Comparison of ENCODE assay signal across 8 cellular contexts in the genomic region with DNA sequence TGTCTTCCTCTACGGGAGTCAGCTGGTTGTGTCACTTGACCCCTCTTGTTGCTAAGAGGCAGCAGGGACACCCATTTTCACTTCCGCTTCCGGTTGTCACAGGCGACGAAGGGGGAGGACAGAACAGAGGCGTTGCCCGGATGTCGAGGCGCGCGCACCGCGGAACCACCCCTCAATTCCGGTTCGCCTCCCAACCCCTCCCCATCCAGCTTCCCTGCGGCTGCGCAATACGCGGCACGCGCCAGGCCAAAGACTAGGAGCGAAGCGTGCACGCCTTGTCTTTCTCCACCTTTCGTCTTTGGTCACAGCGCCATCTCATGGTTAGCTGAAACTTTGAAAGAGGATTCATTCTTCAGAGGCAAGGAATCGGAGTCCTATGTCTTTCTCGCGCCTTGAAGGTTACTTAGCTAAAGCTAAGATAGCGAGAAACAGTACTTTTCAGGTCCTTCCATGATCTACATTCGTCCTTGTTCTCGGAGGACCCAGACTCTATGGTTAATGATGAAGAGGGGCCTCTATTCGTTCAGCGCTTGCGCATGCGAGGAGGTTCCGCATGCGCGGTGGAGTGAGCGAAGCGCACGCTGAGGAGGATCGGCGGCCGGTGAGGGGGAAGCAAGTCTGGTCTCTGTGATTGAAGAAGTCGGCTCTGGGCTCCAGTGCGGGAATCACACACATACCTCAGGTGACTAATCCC. TPM values are rescaled to one million over a fixed set of nuclear protein-coding genes. Genes with fewer than 3 reads are reported as not detected.
DNase-seq lines count a peak whose midpoint lies in the region; ATAC-seq, FAIRE-seq and TF ChIP-seq lines count a peak whose summit lies in the region.

A gene (minus strand): TSS at position 30 of the 694 bp plus-strand sequence. CDS start 106 bp downstream, outside the sequence.
A gene (plus strand): TSS at position 554 of the 694 bp plus-strand sequence. CDS start 4,440 bp downstream, outside the sequence.

- peaks cover 2 to 22% of the 10 kb centered on the region in 2 experiments for H3K36me3 ChIP-seq in keratinocyte (ENCODE audit: control insufficient read depth in 2 of 2, extremely low read depth in 1 of 2, insufficient read depth in 2 of 2, low read length in 2 of 2)

- H3K4me1 ChIP-seq in keratinocyte (ENCODE audit: control insufficient read depth, extremely low read depth, insufficient read depth, low read length): peaks cover 44% of the 10 kb centered on the region

- peak within 1 kb of the TSS; percentile 97 for H3K4me2 ChIP-seq in keratinocyte (ENCODE audit: control insufficient read depth, extremely low read depth, insufficient read depth, low read depth, low read length)

- peaks cover 2% of the 10 kb centered on the region for H3K9me1 ChIP-seq in keratinocyte (ENCODE audit: control insufficient read depth, extremely low read depth, insufficient read depth, low read length)

- ATAC-seq in GM19025 (IDR thresholded peaks at IDR 0.05; ENCODE audit: low read depth, unreplicated experiment): peak; percentile 89
- ATAC-seq in HG03354 (IDR thresholded peaks at IDR 0.05; ENCODE audit: poor library complexity, severe bottlenecking, unreplicated experiment): peak; percentile 92

- dilution Hi-C loops in keratinocyte (cut with MboI; ENCODE audit: extremely low pct_ligation_motif_present, low sequenced_read_pairs): no loop called here

- no peaks in the 10 kb centered on the region for H3K27me3 ChIP-seq in keratinocyte (ENCODE audit: control insufficient read depth, extremely low read depth, insufficient read depth, low read length)

- H3K27ac ChIP-seq in keratinocyte (ENCODE audit: control insufficient read depth, insufficient read depth, low read length): peak within 1 kb of the TSS; percentile 100

- peak within 1 kb of the TSS; percentile 98 for H3K9ac ChIP-seq in keratinocyte (ENCODE audit: control insufficient read depth, extremely low read depth, insufficient read depth, low read length)

- H3K9me3 ChIP-seq in keratinocyte (ENCODE audit: control insufficient read depth, low read depth, low read length): no peaks in the 10 kb centered on the region

- peak within 1 kb of the TSS; percentile 85 to 98 (median 88) for H3K4me3 ChIP-seq in keratinocyte (ENCODE audit: control insufficient read depth in 2 of 3, extremely low read depth in 1 of 3, insufficient read depth in 2 of 3, low read depth in 1 of 3, low read length in 3 of 3)

- peak; percentile 99 for DNase-seq in AG20443 (ENCODE audit: low spot score)
- peak; percentile 98 for DNase-seq in NCI-H446 treated with DMSO at 0.1 percent for 48 hours (lab: John Stamatoyannopoulos, UW)
- peak; percentile 99 for DNase-seq in activated CD4-positive, CD25-positive, alpha-beta regulatory T cell treated with anti-CD3 and anti-CD28 coated beads, Interleukin-2, amount 50 U/mL, for 72 hours
- DNase-seq in cerebellum (ENCODE audit: low spot score): peak; percentile 98
- DNase-seq in keratinocyte (ENCODE audit: low read depth, low spot score): peak; percentile 85
- peak; percentile 99 for DNase-seq in stimulated activated CD4-positive, alpha-beta T cell treated with anti-CD3 and anti-CD28 coated beads, Interleukin-15, amount 100 ng/mL, for 24 hours

- H4K20me1 ChIP-seq in keratinocyte (ENCODE audit: control insufficient read depth, extremely low read depth, insufficient read depth, low read length): peaks cover 9% of the 10 kb centered on the region

- peak within 1 kb of the TSS; percentile 98 for H2AFZ ChIP-seq in keratinocyte (ENCODE audit: control insufficient read depth, low read length)

- peaks cover 89% of the 10 kb centered on the region for H3K79me2 ChIP-seq in keratinocyte (ENCODE audit: control insufficient read depth, insufficient read depth, low read length)

- TF ChIP-seq CTCF in keratinocyte (optimal IDR thresholded peaks at IDR 0.05 in 1 of 3, IDR thresholded peaks at IDR 0.05 in 1 of 3, conservative IDR thresholded peaks at IDR 0.05 in 1 of 3; ENCODE audit: extremely low read depth in 1 of 3, insufficient read depth in 2 of 3, low read length in 3 of 3): peak; percentile 81 to 100 (median 86)

- peak; percentile 91 for FAIRE-seq in keratinocyte (lab: Jason Lieb, UNC)

RNA-seq across cellular contexts. Expression of the first gene that starts in this region (rescaled TPM):
- 109 TPM for total RNA-seq in cerebellum
- 59.8 to 112 TPM (median 84.9 TPM) in 3 replicates for polyA plus RNA-seq in keratinocyte
- 103 TPM for polyA plus RNA-seq in keratinocyte (2011; ENCODE audit: low read depth)
- polyA plus RNA-seq in keratinocyte (2011; cell fraction: cytosol; rRNA removed): 74.5 and 141 TPM in 2 replicates
- 44.4 and 58.8 TPM in 2 replicates for polyA plus RNA-seq in keratinocyte (2011; cell fraction: nucleus; rRNA removed)
- 61.7 and 92.8 TPM in 2 replicates for polyA plus RNA-seq in keratinocyte (2012; ENCODE audit: low replicate concordance)
- 42.9 to 70.4 TPM (median 46.5 TPM) in 3 replicates for polyA minus RNA-seq in keratinocyte
- polyA minus RNA-seq in keratinocyte (2011; cell fraction: cytosol; rRNA and poly(A)+ RNA removed): 88.2 TPM
- polyA minus RNA-seq in keratinocyte (2011; cell fraction: nucleus; rRNA and poly(A)+ RNA removed): 33.0 and 47.0 TPM in 2 replicates

RNA-seq across cellular contexts. Expression of the second gene that starts in this region (rescaled TPM):
- 74.7 TPM for total RNA-seq in cerebellum
- polyA plus RNA-seq in keratinocyte: 135 to 294 TPM (median 195 TPM) in 3 replicates
- 460 TPM for polyA plus RNA-seq in keratinocyte (2011; ENCODE audit: low read depth)
- 126 and 142 TPM in 2 replicates for polyA plus RNA-seq in keratinocyte (2011; cell fraction: cytosol; rRNA removed)
- 77.1 and 156 TPM in 2 replicates for polyA plus RNA-seq in keratinocyte (2011; cell fraction: nucleus; rRNA removed)
- 184 and 257 TPM in 2 replicates for polyA plus RNA-seq in keratinocyte (2012; ENCODE audit: low replicate concordance)
- 43.9 to 203 TPM (median 77.0 TPM) in 3 replicates for polyA minus RNA-seq in keratinocyte
- 85.0 TPM for polyA minus RNA-seq in keratinocyte (2011; cell fraction: cytosol; rRNA and poly(A)+ RNA removed)
- polyA minus RNA-seq in keratinocyte (2011; cell fraction: nucleus; rRNA and poly(A)+ RNA removed): 52.8 and 113 TPM in 2 replicates

Comparison
In these comparisons a context has a peak if more than half of its experiments do, and no peak if none do; other contexts are left out.
1. Peak in every context shown above with its lines: DNase-seq, ATAC-seq, H3K4me3 ChIP-seq and H3K27ac ChIP-seq.